In genomic region chr7:2928613-2929311, GRCh38 we compare ENCODE assay signal across 13 cellular contexts.
DNase-seq lines count a peak whose midpoint lies in the region; ATAC-seq and TF ChIP-seq lines count a peak whose summit lies in the region.
"Had no signal": no experiment of that assay in that cellular context is flagged by ENCODE, and none has a peak within 500 bp of the region (broad histone marks: within the 10 kb centered on the region; RNA-seq: fewer than 3 reads in every experiment).

No MANE protein-coding gene starts in this region.

- no peak overlapping the region for H3K27ac ChIP-seq in neuronal stem cell (replicated peaks; ENCODE audit: low read length)
- H3K27ac ChIP-seq: heart left ventricle, WERI-Rb-1 had no signal

- H3K4me3 Mint-ChIP-seq in WTC11: no peak overlapping the region
- H3K4me3 Mint-ChIP-seq: activated T-helper 1 cell treated with anti-CD3 and anti-CD28 coated beads, Interleukin-12 subunit alpha, Interleukin-12 subunit beta, Interleukin-2, Interleukin-4 antibody, amounts not matched to agents 30 ng/mL and 10 ng/mL and 1 ng/mL, durations not matched to agents 14 hours and 24 hours and 36 hours; CD4-positive, alpha-beta T cell had no signal

- no peaks in the 10 kb centered on the region for H3K79me1 ChIP-seq in neuronal stem cell (ENCODE audit: low read depth, low read length)

- H3K27ac Mint-ChIP-seq in WTC11: no peak overlapping the region
- H3K27ac Mint-ChIP-seq: activated T-helper 1 cell treated with anti-CD3 and anti-CD28 coated beads, Interleukin-12 subunit alpha, Interleukin-12 subunit beta, Interleukin-2, Interleukin-4 antibody, amounts not matched to agents 30 ng/mL and 10 ng/mL and 1 ng/mL, durations not matched to agents 14 hours and 24 hours and 36 hours; CD4-positive, alpha-beta T cell; progenitor cell of endocrine pancreas had no signal

- no peaks in the 10 kb centered on the region for H3K9me3 Mint-ChIP-seq in WTC11
- H3K9me3 Mint-ChIP-seq: activated T-helper 1 cell treated with anti-CD3 and anti-CD28 coated beads, Interleukin-12 subunit alpha, Interleukin-12 subunit beta, Interleukin-2, Interleukin-4 antibody, amounts not matched to agents 30 ng/mL and 10 ng/mL and 1 ng/mL, durations not matched to agents 14 hours and 24 hours and 36 hours; CD4-positive, alpha-beta T cell had no signal

- no peak overlapping the region for H3K4ac ChIP-seq in neuronal stem cell (ENCODE audit: low read length)

- peak overlapping the region; percentile 83 for H3K18ac ChIP-seq in neuronal stem cell (ENCODE audit: low read length)

- H4K8ac ChIP-seq in neuronal stem cell (ENCODE audit: low read depth, low read length): no peak overlapping the region

- no peak for TF ChIP-seq CTCF in WTC11 (IDR thresholded peaks at IDR 0.05)

- H3K4me1 ChIP-seq in neuronal stem cell (ENCODE audit: control insufficient read depth in 2 of 2, insufficient read depth in 1 of 2, low read depth in 1 of 2, low read length in 2 of 2): peaks cover 0 to 1% of the 10 kb centered on the region in 2 donors

- WGBS in neuronal stem cell (ENCODE audit: extremely low coverage in 2 of 2, insufficient read length in 2 of 2, insufficient replicate concordance in 1 of 2), 2 donors: no CpG with 5 or more reads among the region's 35 CpGs

- H3K14ac ChIP-seq in neuronal stem cell (ENCODE audit: low read length): peak overlapping the region; percentile 56

- no peak overlapping the region for H3K4me2 ChIP-seq in neuronal stem cell (ENCODE audit: insufficient read depth, low read length, poor library complexity, severe bottlenecking)

- ATAC-seq in WTC11 (no peak), HG03135 (IDR thresholded peaks at IDR 0.05; ENCODE audit: unreplicated experiment) (no peak), HG02981 (IDR thresholded peaks at IDR 0.05; ENCODE audit: unreplicated experiment) (no peak), HG02970 (IDR thresholded peaks at IDR 0.05; ENCODE audit: low FRiP score, unreplicated experiment) (no peak)

- CTCF ChIA-PET in WTC11 (lab: Charles Lee): interaction anchor here (1.2 kb wide), 1 partner anchor 25 kb away, joined by 4 read pairs; no protein-coding TSS in a partner anchor

- H3K27me3 ChIP-seq in neuronal stem cell (ENCODE audit: control insufficient read depth in 3 of 3, insufficient read depth in 3 of 3, low read depth in 1 of 3, low read length in 3 of 3): peaks cover 0 to 32% (median 0%) of the 10 kb centered on the region in 3 experiments

- no peaks in the 10 kb centered on the region for H3K4me1 Mint-ChIP-seq in WTC11

- no peak overlapping the region for H3K4me3 ChIP-seq in neuronal stem cell (ENCODE audit: low read length in 2 of 2)
- H3K4me3 ChIP-seq: heart left ventricle had no signal

- H3K36me3 Mint-ChIP-seq in WTC11: 0 out of 2 replicates have a peak, but pooled peaks cover 2% of the 10 kb centered on the region

- H3K36me3 ChIP-seq in neuronal stem cell (replicated peaks in 1 of 2; ENCODE audit: control insufficient read depth in 2 of 2, insufficient read depth in 2 of 2, low read length in 2 of 2): no peaks in the 10 kb centered on the region
- H3K36me3 ChIP-seq: heart left ventricle, WERI-Rb-1 had no signal

- H3K9me3 ChIP-seq in neuronal stem cell (replicated peaks in 1 of 2; ENCODE audit: control insufficient read depth in 2 of 2, insufficient read depth in 1 of 2, low read depth in 1 of 2, low read length in 2 of 2): no peaks in the 10 kb centered on the region
- H3K9me3 ChIP-seq: heart left ventricle had no signal

- H2BK5ac ChIP-seq in neuronal stem cell (ENCODE audit: low read length): no peak overlapping the region

- peak overlapping the region; percentile 34 for H2AFZ ChIP-seq in neuronal stem cell (ENCODE audit: low read length)

- POLR2A ChIA-PET in WTC11 (lab: Charles Lee): no interaction called here

- H2BK12ac ChIP-seq in neuronal stem cell (ENCODE audit: low read length): no peak overlapping the region

- H4K91ac ChIP-seq in neuronal stem cell (ENCODE audit: low read depth, low read length, poor library complexity): no peak overlapping the region

- peak; percentile 71 for DNase-seq in DMS 273 treated with DMSO at 0.1 percent for 48 hours (lab: John Stamatoyannopoulos, UW)
- DNase-seq in NCI-H146 treated with DMSO at 0.1 percent for 48 hours (lab: John Stamatoyannopoulos, UW; ENCODE audit: unreplicated experiment): peak; percentile 55
- DNase-seq in WTC11 (ENCODE audit: low spot score): peak; percentile 8
- DNase-seq in neuronal stem cell (ENCODE audit: low spot score): no peak
- no peak for DNase-seq in NCI-H526 treated with DMSO at 0.1 percent for 48 hours (lab: John Stamatoyannopoulos, UW)
- DNase-seq: CD4-positive, alpha-beta T cell; WERI-Rb-1 had no signal

- H2AK5ac ChIP-seq in neuronal stem cell (ENCODE audit: low read depth, low read length): peak overlapping the region; percentile 84

- peak overlapping the region; percentile 21 for H3K9ac ChIP-seq in neuronal stem cell (ENCODE audit: low read depth, low read length, poor library complexity)

- peak overlapping the region; percentile 73 for H3K23ac ChIP-seq in neuronal stem cell (ENCODE audit: low read depth, low read length, poor library complexity)

- H3K27me3 Mint-ChIP-seq in WTC11 (ENCODE audit: low read depth): no peaks in the 10 kb centered on the region
- H3K27me3 Mint-ChIP-seq: CD4-positive, alpha-beta T cell; progenitor cell of endocrine pancreas had no signal

- peak overlapping the region; percentile 49 for H2BK15ac ChIP-seq in neuronal stem cell (ENCODE audit: low read length)

- peak overlapping the region; percentile 61 for H2BK120ac ChIP-seq in neuronal stem cell (ENCODE audit: low read depth, low read length)

TF ChIP-seq in WTC11, 78 proteins besides CTCF, POLR2A, EP300 and RAD21:
- TF ChIP-seq ATF3 (CRISPR knock-in tag; conservative IDR thresholded peaks at IDR 0.05) (no peak), TEAD4 (CRISPR knock-in tag; IDR thresholded peaks at IDR 0.05) (no peak), EMX1 (CRISPR knock-in tag; IDR thresholded peaks at IDR 0.05) (no peak), NR2C2 (CRISPR knock-in tag; IDR thresholded peaks at IDR 0.05) (no peak), ZNF396 (CRISPR knock-in tag; IDR thresholded peaks at IDR 0.05; ENCODE audit: borderline replicate concordance) (no peak), ZNF671 (CRISPR knock-in tag; IDR thresholded peaks at IDR 0.05) (no peak), ZSCAN18 (CRISPR knock-in tag; IDR thresholded peaks at IDR 0.05) (no peak), CBFB (CRISPR knock-in tag; IDR thresholded peaks at IDR 0.05; ENCODE audit: low read depth) (no peak), ATF1 (CRISPR knock-in tag; IDR thresholded peaks at IDR 0.05) (no peak), NR1H2 (CRISPR knock-in tag; IDR thresholded peaks at IDR 0.05) (no peak), TEAD1 (CRISPR knock-in tag; IDR thresholded peaks at IDR 0.05) (no peak)

Comparison
In these comparisons a context has a peak if more than half of its experiments do, and no peak if none do; other contexts are left out.
1. DNase-seq: peak in DMS 273 treated with DMSO at 0.1 percent for 48 hours (single experiment), NCI-H146 treated with DMSO at 0.1 percent for 48 hours (single experiment) and WTC11 (single experiment); none in neuronal stem cell (single experiment) and NCI-H526 treated with DMSO at 0.1 percent for 48 hours (single experiment).